In the genomic region with DNA sequence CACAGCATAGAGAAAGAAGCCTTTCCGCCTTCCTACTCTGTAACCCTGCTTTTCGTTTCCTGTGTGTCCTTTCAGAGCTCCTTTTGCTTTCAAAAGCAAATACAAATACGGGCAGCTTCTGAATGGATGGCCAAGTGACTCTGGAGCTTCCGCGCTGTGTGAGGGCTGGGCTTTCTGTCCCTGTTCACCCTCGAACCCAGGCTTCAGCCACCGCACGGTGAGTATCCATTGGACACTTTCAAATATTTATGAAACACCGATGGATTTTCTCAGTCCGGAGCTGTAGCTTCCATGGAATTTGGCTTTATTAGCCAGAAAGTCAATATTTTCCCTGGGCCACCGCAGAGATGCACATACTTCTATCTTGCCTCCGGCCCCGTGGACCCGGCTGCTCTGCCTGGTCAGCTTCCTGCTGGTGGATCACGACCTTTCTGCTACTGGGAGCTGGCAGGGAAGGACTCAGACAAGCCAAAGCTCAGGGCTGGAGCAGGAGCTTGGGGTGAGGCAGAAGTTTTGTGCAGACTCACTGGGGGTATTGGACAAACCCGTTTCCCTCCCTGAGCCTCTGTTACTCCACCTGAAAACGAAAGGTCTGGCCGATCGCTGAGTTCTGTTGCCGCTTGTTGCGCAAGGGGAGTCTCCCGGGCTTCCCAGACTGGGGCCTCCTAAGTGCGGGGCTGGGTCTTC, we compare ENCODE assay signal across 1 cellular context.
TF ChIP-seq lines count a peak whose summit lies in the region.

No MANE protein-coding gene starts in this region.

TF ChIP-seq in GM23338, 12 proteins besides CTCF, POLR2A, EP300 and RAD21 (continued from another document):
- TF ChIP-seq, protein P1, sequence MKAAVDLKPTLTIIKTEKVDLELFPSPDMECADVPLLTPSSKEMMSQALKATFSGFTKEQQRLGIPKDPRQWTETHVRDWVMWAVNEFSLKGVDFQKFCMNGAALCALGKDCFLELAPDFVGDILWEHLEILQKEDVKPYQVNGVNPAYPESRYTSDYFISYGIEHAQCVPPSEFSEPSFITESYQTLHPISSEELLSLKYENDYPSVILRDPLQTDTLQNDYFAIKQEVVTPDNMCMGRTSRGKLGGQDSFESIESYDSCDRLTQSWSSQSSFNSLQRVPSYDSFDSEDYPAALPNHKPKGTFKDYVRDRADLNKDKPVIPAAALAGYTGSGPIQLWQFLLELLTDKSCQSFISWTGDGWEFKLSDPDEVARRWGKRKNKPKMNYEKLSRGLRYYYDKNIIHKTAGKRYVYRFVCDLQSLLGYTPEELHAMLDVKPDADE (IDR thresholded peaks at IDR 0.05): no peak
- TF ChIP-seq EZH2phosphoT487 (IDR thresholded peaks at IDR 0.05; ENCODE audit: unreplicated experiment): no peak
- TF ChIP-seq ZNF114 (CRISPR knock-in tag; IDR thresholded peaks at IDR 0.05): no peak
- TF ChIP-seq, protein P2, sequence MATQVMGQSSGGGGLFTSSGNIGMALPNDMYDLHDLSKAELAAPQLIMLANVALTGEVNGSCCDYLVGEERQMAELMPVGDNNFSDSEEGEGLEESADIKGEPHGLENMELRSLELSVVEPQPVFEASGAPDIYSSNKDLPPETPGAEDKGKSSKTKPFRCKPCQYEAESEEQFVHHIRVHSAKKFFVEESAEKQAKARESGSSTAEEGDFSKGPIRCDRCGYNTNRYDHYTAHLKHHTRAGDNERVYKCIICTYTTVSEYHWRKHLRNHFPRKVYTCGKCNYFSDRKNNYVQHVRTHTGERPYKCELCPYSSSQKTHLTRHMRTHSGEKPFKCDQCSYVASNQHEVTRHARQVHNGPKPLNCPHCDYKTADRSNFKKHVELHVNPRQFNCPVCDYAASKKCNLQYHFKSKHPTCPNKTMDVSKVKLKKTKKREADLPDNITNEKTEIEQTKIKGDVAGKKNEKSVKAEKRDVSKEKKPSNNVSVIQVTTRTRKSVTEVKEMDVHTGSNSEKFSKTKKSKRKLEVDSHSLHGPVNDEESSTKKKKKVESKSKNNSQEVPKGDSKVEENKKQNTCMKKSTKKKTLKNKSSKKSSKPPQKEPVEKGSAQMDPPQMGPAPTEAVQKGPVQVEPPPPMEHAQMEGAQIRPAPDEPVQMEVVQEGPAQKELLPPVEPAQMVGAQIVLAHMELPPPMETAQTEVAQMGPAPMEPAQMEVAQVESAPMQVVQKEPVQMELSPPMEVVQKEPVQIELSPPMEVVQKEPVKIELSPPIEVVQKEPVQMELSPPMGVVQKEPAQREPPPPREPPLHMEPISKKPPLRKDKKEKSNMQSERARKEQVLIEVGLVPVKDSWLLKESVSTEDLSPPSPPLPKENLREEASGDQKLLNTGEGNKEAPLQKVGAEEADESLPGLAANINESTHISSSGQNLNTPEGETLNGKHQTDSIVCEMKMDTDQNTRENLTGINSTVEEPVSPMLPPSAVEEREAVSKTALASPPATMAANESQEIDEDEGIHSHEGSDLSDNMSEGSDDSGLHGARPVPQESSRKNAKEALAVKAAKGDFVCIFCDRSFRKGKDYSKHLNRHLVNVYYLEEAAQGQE (IDR thresholded peaks at IDR 0.05; ENCODE audit: unreplicated experiment): no peak
- no peak for TF ChIP-seq EZH2 (IDR thresholded peaks at IDR 0.05; ENCODE audit: low read depth, unreplicated experiment)
